Comparison of ENCODE assay signal across 18 cellular contexts in the genomic region with DNA sequence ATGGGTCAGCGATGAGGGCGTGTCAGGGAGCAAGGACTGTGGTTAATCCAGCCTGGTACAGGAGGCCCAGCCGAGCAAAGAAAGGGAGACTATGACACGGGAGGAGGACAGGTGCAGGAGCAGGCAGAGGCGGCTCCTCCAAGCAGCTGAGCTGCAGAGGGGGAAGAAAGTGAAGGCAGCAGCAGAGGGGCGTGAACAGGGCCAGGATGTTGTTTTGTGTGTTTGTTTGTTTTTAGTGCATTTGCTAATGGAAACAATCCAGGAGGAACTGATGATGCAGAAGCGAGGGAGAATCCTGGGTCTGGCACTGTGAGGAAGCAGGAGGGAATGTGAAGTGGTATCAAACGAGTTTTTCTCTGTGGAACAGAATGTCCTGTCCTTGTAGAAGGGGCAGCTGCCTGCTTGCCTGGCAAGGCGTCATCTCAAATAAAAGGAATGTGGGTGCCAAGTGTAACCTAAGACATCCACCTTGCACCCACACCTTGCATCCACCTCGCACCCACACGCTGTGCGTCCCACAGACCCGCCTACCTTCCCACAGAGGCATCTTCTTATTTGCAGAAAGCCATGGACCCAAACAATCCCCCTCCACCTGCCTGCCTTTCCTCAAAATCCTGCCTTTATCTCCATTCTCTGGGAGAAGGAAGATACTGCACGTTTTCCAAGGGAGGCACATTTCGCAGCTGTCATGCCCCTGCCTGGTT.
DNase-seq lines count a peak whose midpoint lies in the region; TF ChIP-seq lines count a peak whose summit lies in the region.
"Had no signal": no experiment of that assay in that cellular context is flagged by ENCODE, and none has a peak within 500 bp of the region (broad histone marks: within the 10 kb centered on the region; RNA-seq: fewer than 3 reads in every experiment).

No MANE protein-coding gene starts in this region.

- no peak for TF ChIP-seq EP300 in ovary (IDR thresholded peaks at IDR 0.05)

- H3K4me3 ChIP-seq in fibroblast of villous mesenchyme (ENCODE audit: low read depth, low read length): no peak overlapping the region
- no peak overlapping the region for H3K4me3 ChIP-seq in prostate gland
- H3K4me3 ChIP-seq in ovary: no peak overlapping the region

- H3K4me1 ChIP-seq in prostate gland (replicated peaks) (no peaks in the 10 kb centered on the region), ovary (ENCODE audit: insufficient read depth) (peaks cover 2% of the 10 kb centered on the region)

- peak; percentile 15 for DNase-seq in NCI-H2196 (lab: John Stamatoyannopoulos, UW; ENCODE audit: unreplicated experiment)
- DNase-seq in NCI-H2196 treated with DMSO at 0.1 percent for 48 hours (lab: John Stamatoyannopoulos, UW; ENCODE audit: unreplicated experiment): no peak
- peak; percentile 58 for DNase-seq in LHCN-M2 (ENCODE audit: low read depth)
- DNase-seq in fibroblast of villous mesenchyme (ENCODE audit: low read depth): peak; percentile 15
- peak; percentile 10 for DNase-seq in prostate gland (ENCODE audit: low spot score)
- no peak for DNase-seq in activated gamma-delta T cell treated with Interleukin-2 at 50 U/mL for 16 hours
- no peak for DNase-seq in ovary
- DNase-seq: Calu3, DMS153, NCI-H1105, NCI-H146, NCI-H1930, NCI-H2107, NCI-H226, NCI-H510A, NCI-H69, SHP77 had no signal

- TF ChIP-seq POLR2A in prostate gland (IDR thresholded peaks at IDR 0.05) (no peak), ovary (IDR thresholded peaks at IDR 0.05) (no peak)

- no peak overlapping the region for H3K27ac ChIP-seq in prostate gland
- no peak overlapping the region for H3K27ac ChIP-seq in ovary
- H3K27ac ChIP-seq: RWPE1 had no signal

- TF ChIP-seq CTCF in fibroblast of villous mesenchyme (IDR thresholded peaks at IDR 0.05; ENCODE audit: insufficient read depth, low read depth, low read length) (no peak), prostate gland (IDR thresholded peaks at IDR 0.05) (no peak), ovary (IDR thresholded peaks at IDR 0.05) (no peak)

- H3K27me3 ChIP-seq in prostate gland (replicated peaks; ENCODE audit: insufficient read depth) (no peaks in the 10 kb centered on the region), ovary (no peaks in the 10 kb centered on the region)

- H3K9me3 ChIP-seq in prostate gland: no peaks in the 10 kb centered on the region
- H3K9me3 ChIP-seq in ovary: no peaks in the 10 kb centered on the region

- 68% methylated on average over 15 of the region's 15 CpGs for WGBS in prostate gland
- 80 to 85% (median 83%) methylated on average over 15 of the region's 15 CpGs for WGBS in ovary, 3 donors

- H3K36me3 ChIP-seq in prostate gland (no peaks in the 10 kb centered on the region), ovary (no peaks in the 10 kb centered on the region)

- intact Hi-C loops in prostate gland (cut with DNase I): no loop called here
- intact Hi-C loops in ovary (cut with DNase I): no loop called here

Comparison
In these comparisons a context has a peak if more than half of its experiments do, and no peak if none do; other contexts are left out.
1. DNase-seq: peak in NCI-H2196 (single experiment), LHCN-M2 (single experiment), fibroblast of villous mesenchyme (single experiment) and prostate gland (single experiment); none in NCI-H2196 treated with DMSO at 0.1 percent for 48 hours (single experiment), activated gamma-delta T cell treated with Interleukin-2 at 50 U/mL for 16 hours (single experiment) and ovary (0 of 5).